17 cellular contexts compared by ENCODE assay signal in genomic region chr17:8310601-8311123, GRCh38. TPM values are rescaled to one million over a fixed set of nuclear protein-coding genes. Genes with fewer than 3 reads are reported as not detected.
DNase-seq lines count a peak whose midpoint lies in the region; ATAC-seq and TF ChIP-seq lines count a peak whose summit lies in the region.
"Had no signal": no experiment of that assay in that cellular context is flagged by ENCODE, and none has a peak within 500 bp of the region (broad histone marks: within the 10 kb centered on the region; RNA-seq: fewer than 3 reads in every experiment).

No MANE protein-coding gene starts in this region.

- no peak for DNase-seq in endodermal cell
- DNase-seq in right atrium auricular region (ENCODE audit: low spot score): no peak
- DNase-seq in psoas muscle: peak in 1 of 2 donors; percentile 39
- DNase-seq in upper lobe of right lung: no peak
- DNase-seq in NCI-H128 (lab: John Stamatoyannopoulos, UW; ENCODE audit: unreplicated experiment): no peak
- no peak for DNase-seq in WERI-Rb-1
- no peak for DNase-seq in NCI-H2196 (lab: John Stamatoyannopoulos, UW; ENCODE audit: unreplicated experiment)
- DNase-seq: activated naive CD4-positive, alpha-beta T cell treated with anti-CD3 and anti-CD28 coated beads, Interleukin-2, amount 50 U/mL, for 16 hours; AML-193; Calu3; NCI-H1105; NCI-H2171; NCI-H774; substantia nigra had no signal

- no peaks in the 10 kb centered on the region for H3K36me3 Mint-ChIP-seq in endodermal cell (ENCODE audit: low read depth)
- H3K36me3 Mint-ChIP-seq: natural killer cell treated with Interleukin-12 subunit alpha and Interleukin-12 subunit beta and Interleukin-15 and Interleukin-18, amount 100 ng/mL, for 72 hours had no signal

- H3K4me1 ChIP-seq in endodermal cell (ENCODE audit: control insufficient read depth, insufficient read depth, low read length): peaks cover 9% of the 10 kb centered on the region
- peaks cover 0 to 14% of the 10 kb centered on the region in 2 donors for H3K4me1 ChIP-seq in right atrium auricular region
- no peaks in the 10 kb centered on the region for H3K4me1 ChIP-seq in psoas muscle
- H3K4me1 ChIP-seq in upper lobe of right lung: no peaks in the 10 kb centered on the region

- peaks cover 44% of the 10 kb centered on the region for H3K4me1 Mint-ChIP-seq in endodermal cell

- WGBS in endodermal cell (ENCODE audit: insufficient coverage in 1 of 2, insufficient read length in 1 of 2), 2 experiments: 75 to 100% methylated on average over 2 to 8 of the region's 10 CpGs
- 56 to 63% (median 57%) methylated on average over 9 to 10 of the region's 10 CpGs for WGBS in psoas muscle, 3 donors

- H3K9me3 Mint-ChIP-seq in endodermal cell: no peaks in the 10 kb centered on the region
- H3K9me3 Mint-ChIP-seq: dendritic cell treated with granulocyte-macrophage colony-stimulating factor and Interleukin-4, amounts not matched to agents 40 ng/mL and 50 ng/mL, for 4 days; natural killer cell treated with Interleukin-12 subunit alpha and Interleukin-12 subunit beta and Interleukin-15 and Interleukin-18, amount 100 ng/mL, for 72 hours had no signal

- intact Hi-C loops in psoas muscle (cut with DNase I): no loop called here
- intact Hi-C loops in upper lobe of right lung (cut with DNase I): no loop called here

- peak overlapping the region; percentile 69 for H3K4me3 ChIP-seq in endodermal cell (ENCODE audit: low read length)
- peak overlapping the region; percentile 33 to 38 for H3K4me3 ChIP-seq in right atrium auricular region
- peak overlapping the region; percentile 54 for H3K4me3 ChIP-seq in psoas muscle
- H3K4me3 ChIP-seq in upper lobe of right lung: peak overlapping the region; percentile 42
- H3K4me3 ChIP-seq in WERI-Rb-1 (ENCODE audit: low read depth, low read length): no peak overlapping the region

- H3K36me3 ChIP-seq in endodermal cell (ENCODE audit: control insufficient read depth, insufficient read depth, low read length) (no peaks in the 10 kb centered on the region), right atrium auricular region (no peaks in the 10 kb centered on the region), psoas muscle (ENCODE audit: insufficient read depth in 1 of 2, low read depth in 1 of 2) (no peaks in the 10 kb centered on the region), upper lobe of right lung (no peaks in the 10 kb centered on the region), WERI-Rb-1 (no peaks in the 10 kb centered on the region)

- H3K4me3 Mint-ChIP-seq in endodermal cell: peak overlapping the region; percentile 52
- H3K4me3 Mint-ChIP-seq: natural killer cell treated with Interleukin-12 subunit alpha and Interleukin-12 subunit beta and Interleukin-15 and Interleukin-18, amount 100 ng/mL, for 72 hours had no signal

- H3K27me3 Mint-ChIP-seq in endodermal cell (ENCODE audit: insufficient read depth): peaks cover 11% of the 10 kb centered on the region

- ATAC-seq in psoas muscle: peak in 3 of 4 donors; percentile 37 to 64 (median 42)
- ATAC-seq in upper lobe of right lung: peak; percentile 50
- ATAC-seq: natural killer cell treated with Interleukin-12 subunit alpha and Interleukin-12 subunit beta and Interleukin-15 and Interleukin-18, amount 100 ng/mL, for 72 hours; Panc1 had no signal

- H3K27ac ChIP-seq in endodermal cell (ENCODE audit: low read depth, low read length): no peak overlapping the region
- peak overlapping the region; percentile 44 to 68 for H3K27ac ChIP-seq in right atrium auricular region
- H3K27ac ChIP-seq in psoas muscle: peak overlapping the region; percentile 46
- H3K27ac ChIP-seq in upper lobe of right lung: peak overlapping the region; percentile 82
- H3K27ac ChIP-seq in WERI-Rb-1: no peak overlapping the region

- H3K9ac ChIP-seq in endodermal cell (ENCODE audit: extremely low read depth, low read length, poor library complexity, severe bottlenecking): no peak overlapping the region

- H3K27ac Mint-ChIP-seq in endodermal cell: no peak overlapping the region
- H3K27ac Mint-ChIP-seq: dendritic cell treated with granulocyte-macrophage colony-stimulating factor and Interleukin-4, amounts not matched to agents 40 ng/mL and 50 ng/mL, for 4 days; natural killer cell treated with Interleukin-12 subunit alpha and Interleukin-12 subunit beta and Interleukin-15 and Interleukin-18, amount 100 ng/mL, for 72 hours had no signal

- TF ChIP-seq CTCF in endodermal cell (conservative IDR thresholded peaks at IDR 0.05): no peak
- TF ChIP-seq CTCF in right atrium auricular region (IDR thresholded peaks at IDR 0.05): no peak
- TF ChIP-seq CTCF in psoas muscle (IDR thresholded peaks at IDR 0.05): no peak
- no peak for TF ChIP-seq CTCF in upper lobe of right lung (IDR thresholded peaks at IDR 0.05)
- no peak for TF ChIP-seq CTCF in WERI-Rb-1 (IDR thresholded peaks at IDR 0.05; ENCODE audit: low read depth, low read length)

- peaks cover 10% of the 10 kb centered on the region for H3K27me3 ChIP-seq in endodermal cell (ENCODE audit: control insufficient read depth, insufficient read depth, low read length, poor library complexity, severe bottlenecking)
- H3K27me3 ChIP-seq in right atrium auricular region: peaks cover 0 to 5% of the 10 kb centered on the region in 2 donors
- peaks cover 0 to 9% (median 8%) of the 10 kb centered on the region in 3 donors for H3K27me3 ChIP-seq in psoas muscle (ENCODE audit: insufficient read depth in 3 of 3, low read length in 2 of 3)
- H3K27me3 ChIP-seq in upper lobe of right lung: peaks cover 35% of the 10 kb centered on the region
- H3K27me3 ChIP-seq in WERI-Rb-1 (ENCODE audit: insufficient read depth, low read depth, severe bottlenecking): no peaks in the 10 kb centered on the region

- H3K9me3 ChIP-seq in endodermal cell (ENCODE audit: control insufficient read depth, low read length): no peaks in the 10 kb centered on the region
- H3K9me3 ChIP-seq in right atrium auricular region: no peaks in the 10 kb centered on the region
- no peaks in the 10 kb centered on the region for H3K9me3 ChIP-seq in psoas muscle
- H3K9me3 ChIP-seq in upper lobe of right lung: no peaks in the 10 kb centered on the region
- H3K9me3 ChIP-seq in WERI-Rb-1 (ENCODE audit: severe bottlenecking): no peaks in the 10 kb centered on the region

RNA-seq across cellular contexts. Expression of gene ARHGEF15, which starts 0.6 kb away (rescaled TPM):
- total RNA-seq in endodermal cell (1 to 10 TPM; 4.1 to 9.2 TPM), right atrium auricular region (10 to 100 TPM in 1 of 2 donors, 1 to 10 TPM in 1; 5.9 to 18.7 TPM), psoas muscle (10 to 100 TPM in 2 of 4 donors, 1 to 10 TPM in 2; 6.2 to 13.6 (median 10.7) TPM), upper lobe of right lung (29.9 TPM)
- polyA plus RNA-seq in endodermal cell (2013, experiment 1 of 2): 1.8 TPM
- polyA plus RNA-seq in endodermal cell (2013, experiment 2 of 2): 1.5 TPM
- polyA plus RNA-seq in psoas muscle: 10 to 100 TPM in 1 of 3 donors, 1 to 10 TPM in 2; 4.9 to 14.5 (median 5.4) TPM
- total RNA-seq: Calu3; natural killer cell treated with Interleukin-12 subunit alpha and Interleukin-12 subunit beta and Interleukin-15 and Interleukin-18, amount 100 ng/mL, for 72 hours had no signal

RNA-seq across cellular contexts. Expression of gene SLC25A35, which starts 15.5 kb away (rescaled TPM):
- total RNA-seq in endodermal cell: 1 to 10 TPM; 5.6 to 10.0 TPM
- polyA plus RNA-seq in endodermal cell (2013, experiment 1 of 2): 3.4 TPM
- 2.6 TPM for polyA plus RNA-seq in endodermal cell (2013, experiment 2 of 2)
- 1 to 10 TPM; 1.2 to 1.6 TPM for total RNA-seq in right atrium auricular region
- 1 to 10 TPM in 3 of 4 donors, under 1 TPM in 1; 0.69 to 2.5 (median 1.5) TPM for total RNA-seq in psoas muscle
- polyA plus RNA-seq in psoas muscle: 1 to 10 TPM in 2 of 3 donors, under 1 TPM in 1; 0.82 to 4.2 (median 1.1) TPM
- total RNA-seq in upper lobe of right lung: 7.4 TPM

RNA-seq across cellular contexts. Expression of gene RANGRF, which starts 22.2 kb away (rescaled TPM):
- total RNA-seq in endodermal cell (10 to 100 TPM; 34.0 to 36.3 TPM), right atrium auricular region (10 to 100 TPM; 24.1 to 29.9 TPM), psoas muscle (10 to 100 TPM in 3 of 4 donors, 1 to 10 TPM in 1; 9.0 to 16.3 (median 11.7) TPM), upper lobe of right lung (31.0 TPM)
- polyA plus RNA-seq in endodermal cell (2013, experiment 1 of 2): 35.0 TPM
- polyA plus RNA-seq in endodermal cell (2013, experiment 2 of 2): 34.4 TPM
- 10 to 100 TPM; 17.8 to 24.3 (median 22.1) TPM for polyA plus RNA-seq in psoas muscle

RNA-seq across cellular contexts. Expression of gene ODF4, which starts 29.0 kb away (rescaled TPM):
- not detected for total RNA-seq in endodermal cell
- polyA plus RNA-seq in endodermal cell (2013, experiment 1 of 2): not detected
- not detected for polyA plus RNA-seq in endodermal cell (2013, experiment 2 of 2)
- not detected for total RNA-seq in right atrium auricular region
- total RNA-seq in psoas muscle: not detected
- not detected for polyA plus RNA-seq in psoas muscle
- total RNA-seq in upper lobe of right lung: not detected
- total RNA-seq: Calu3; natural killer cell treated with Interleukin-12 subunit alpha and Interleukin-12 subunit beta and Interleukin-15 and Interleukin-18, amount 100 ng/mL, for 72 hours had no signal

Comparison
In these comparisons a context has a peak if more than half of its experiments do, and no peak if none do; other contexts are left out.
1. H3K27ac ChIP-seq: peak in right atrium auricular region (2 of 2), psoas muscle (single experiment) and upper lobe of right lung (single experiment); none in endodermal cell (single experiment) and WERI-Rb-1 (single experiment).